Comparison of ENCODE assay signal across 1 cellular context in genomic region chr6:31639043-31639442, GRCh38.
TF ChIP-seq lines count a peak whose summit lies in the region.

No MANE protein-coding gene starts in this region.

TF ChIP-seq in GM23338, 12 proteins besides CTCF, POLR2A, EP300 and RAD21:
- no peak for TF ChIP-seq ZNF331 (CRISPR knock-in tag; IDR thresholded peaks at IDR 0.05; ENCODE audit: low read depth)
- TF ChIP-seq NANOG (IDR thresholded peaks at IDR 0.05; ENCODE audit: borderline replicate concordance): no peak
- no peak for TF ChIP-seq STAT1 (IDR thresholded peaks at IDR 0.05; ENCODE audit: unreplicated experiment)
- TF ChIP-seq REST (IDR thresholded peaks at IDR 0.05; ENCODE audit: unreplicated experiment): no peak
- TF ChIP-seq JUNB (IDR thresholded peaks at IDR 0.05; ENCODE audit: unreplicated experiment): no peak
- no peak for TF ChIP-seq ZNF114 (CRISPR knock-in tag; IDR thresholded peaks at IDR 0.05)
- TF ChIP-seq ETS1 (IDR thresholded peaks at IDR 0.05): no peak
